2 cellular contexts compared by ENCODE assay signal in genomic region chrX:72712094-72712755, GRCh38.
TF ChIP-seq lines count a peak whose summit lies in the region.

No MANE protein-coding gene starts in this region.

TF ChIP-seq in HEK293T, 16 proteins besides CTCF, POLR2A, EP300 and RAD21:
- TF ChIP-seq ARNT (IDR thresholded peaks at IDR 0.05): no peak
- no peak for TF ChIP-seq FOXK2 (IDR thresholded peaks at IDR 0.05)
- no peak for TF ChIP-seq NFRKB (IDR thresholded peaks at IDR 0.05)
- TF ChIP-seq BHLHE40 (IDR thresholded peaks at IDR 0.05; ENCODE audit: borderline replicate concordance): no peak
- TF ChIP-seq PKNOX1 (IDR thresholded peaks at IDR 0.05): no peak
- TF ChIP-seq ELF4 (IDR thresholded peaks at IDR 0.05): no peak
- TF ChIP-seq L3MBTL2 (conservative IDR thresholded peaks at IDR 0.05): no peak
- TF ChIP-seq ZNF384 (IDR thresholded peaks at IDR 0.05): no peak
- TF ChIP-seq SP1 (IDR thresholded peaks at IDR 0.05): no peak
- TF ChIP-seq LEF1 (IDR thresholded peaks at IDR 0.05; ENCODE audit: borderline replicate concordance): no peak
- no peak for TF ChIP-seq FOXM1 (IDR thresholded peaks at IDR 0.05; ENCODE audit: borderline replicate concordance)
- no peak for TF ChIP-seq TARDBP (IDR thresholded peaks at IDR 0.05)
- TF ChIP-seq SUZ12 (IDR thresholded peaks at IDR 0.05): no peak
- TF ChIP-seq CTBP1 (IDR thresholded peaks at IDR 0.05; ENCODE audit: borderline replicate concordance): no peak
- TF ChIP-seq FOXA1 (IDR thresholded peaks at IDR 0.05): no peak
- TF ChIP-seq HDGF (IDR thresholded peaks at IDR 0.05; ENCODE audit: borderline replicate concordance): no peak

TF ChIP-seq in endothelial cell of umbilical vein, 7 proteins besides CTCF, POLR2A, EP300 and RAD21:
- TF ChIP-seq MAX (IDR thresholded peaks at IDR 0.05; ENCODE audit: insufficient read depth, insufficient read length) (no peak), GATA2 (IDR thresholded peaks at IDR 0.05; ENCODE audit: insufficient read depth, insufficient read length, low read depth, low read length) (no peak), JUN (IDR thresholded peaks at IDR 0.05; ENCODE audit: borderline replicate concordance, insufficient read depth, insufficient read length, low read depth) (no peak), FOS (IDR thresholded peaks at IDR 0.05; ENCODE audit: borderline replicate concordance, insufficient read depth, low read length) (no peak), EZH2 (IDR thresholded peaks at IDR 0.05; ENCODE audit: borderline replicate concordance, low read depth, low read length, severe bottlenecking) (no peak), POLR2AphosphoS5 (IDR thresholded peaks at IDR 0.05; ENCODE audit: insufficient read depth, low read depth, low read length) (no peak), MYC (IDR thresholded peaks at IDR 0.05; ENCODE audit: low read depth, low read length) (no peak)
